In the genomic region with DNA sequence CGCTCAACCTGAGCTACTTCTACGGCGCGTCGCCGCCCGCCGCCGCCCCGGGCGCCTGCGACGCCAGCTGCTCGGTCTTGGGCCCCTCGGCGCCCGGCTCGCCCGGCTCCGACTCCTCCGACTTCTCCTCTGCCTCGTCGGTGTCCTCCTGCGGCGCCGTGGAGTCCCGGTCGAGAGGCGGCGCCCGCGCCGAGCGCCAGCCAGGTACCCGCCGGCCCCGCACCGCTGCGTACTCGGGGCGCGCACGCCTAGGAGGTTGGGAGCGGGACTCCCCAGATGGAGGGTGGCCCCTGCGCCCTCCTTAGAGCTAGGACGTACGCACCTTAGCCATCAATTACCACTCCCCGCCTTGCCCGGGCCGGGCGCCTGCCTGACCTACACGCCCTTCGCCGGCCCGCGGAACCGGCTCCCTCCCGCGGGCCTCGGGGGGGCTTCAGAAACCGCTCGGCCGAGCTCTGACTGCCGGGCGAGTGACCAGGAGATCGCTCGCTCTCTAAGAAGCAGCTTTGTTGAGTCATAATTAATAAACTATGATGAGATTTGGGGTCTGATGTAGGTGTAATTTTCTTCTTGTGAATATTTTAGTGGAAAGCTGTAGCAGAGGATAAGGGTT, we compare ENCODE assay signal across 1 cellular context.
TF ChIP-seq lines count a peak whose summit lies in the region.

No MANE protein-coding gene starts in this region.

TF ChIP-seq in K562, 482 proteins besides CTCF, POLR2A, EP300 and RAD21 (continued from another document and continues in another):
- TF ChIP-seq ZNF197 (CRISPR knock-in tag; IDR thresholded peaks at IDR 0.05; ENCODE audit: low read depth) (no peak), ZNF717 (CRISPR knock-in tag; IDR thresholded peaks at IDR 0.05) (no peak), PCBP2 (IDR thresholded peaks at IDR 0.05; ENCODE audit: low read depth, low read length, poor library complexity, severe bottlenecking) (no peak), RAD51 (IDR thresholded peaks at IDR 0.05; ENCODE audit: borderline replicate concordance, low read depth) (no peak), POLR3G (IDR thresholded peaks at IDR 0.05; ENCODE audit: extremely low read depth, insufficient read length, insufficient replicate concordance) (no peak), PTRF (tag; IDR thresholded peaks at IDR 0.05) (no peak), PURB (CRISPR knock-in tag; IDR thresholded peaks at IDR 0.05; ENCODE audit: low read depth) (no peak), CBFB (CRISPR knock-in tag; IDR thresholded peaks at IDR 0.05) (no peak), ASH1L (IDR thresholded peaks at IDR 0.05; ENCODE audit: borderline replicate concordance, low read depth, partially characterized antibody) (no peak), RBM39 (optimal IDR thresholded peaks at IDR 0.05; ENCODE audit: low read depth, low read length) (no peak), HMG20A (CRISPR knock-in tag; conservative IDR thresholded peaks at IDR 0.05) (no peak), SAFB (IDR thresholded peaks at IDR 0.05; ENCODE audit: borderline replicate concordance, low read depth, low read length) (0 out of 2 replicates have a peak, but pooled peaks have one; percentile 13), NCOR1 (IDR thresholded peaks at IDR 0.05) (no peak), NFE2L1 (tag; IDR thresholded peaks at IDR 0.05; ENCODE audit: borderline replicate concordance, low read depth) (no peak), L3MBTL2 (IDR thresholded peaks at IDR 0.05) (peak; percentile 42; the same call in 1 of the 2 replicates), RBM15 (IDR thresholded peaks at IDR 0.05; ENCODE audit: insufficient read depth, low read length) (no peak), MCM2 (IDR thresholded peaks at IDR 0.05; ENCODE audit: low read depth) (no peak), HNRNPLL (IDR thresholded peaks at IDR 0.05; ENCODE audit: low read depth, low read length, poor library complexity, severe bottlenecking) (peak; percentile 37), SMC3 (conservative IDR thresholded peaks at IDR 0.05; ENCODE audit: insufficient read depth, low read depth, low read length) (no peak), SIN3B (IDR thresholded peaks at IDR 0.05; ENCODE audit: low read depth) (no peak), CBFA2T2 (conservative IDR thresholded peaks at IDR 0.05) (no peak), ZNF174 (CRISPR knock-in tag; IDR thresholded peaks at IDR 0.05) (no peak), NCOA2 (IDR thresholded peaks at IDR 0.05; ENCODE audit: partially characterized antibody in 2 of 2) (no peak), MCM7 (IDR thresholded peaks at IDR 0.05) (no peak), MEF2D (tag; conservative IDR thresholded peaks at IDR 0.05; ENCODE audit: low read depth) (no peak), BRD9 (IDR thresholded peaks at IDR 0.05; ENCODE audit: low read depth, partially characterized antibody) (no peak), TAL1 (IDR thresholded peaks at IDR 0.05) (no peak), ZFPM2 (CRISPR knock-in tag; IDR thresholded peaks at IDR 0.05) (no peak), SMAD4 (CRISPR knock-in tag; conservative IDR thresholded peaks at IDR 0.05) (no peak; the same call in 1 of the 2 replicates), SPI1 (IDR thresholded peaks at IDR 0.05; ENCODE audit: borderline replicate concordance, low read depth, low read length) (no peak), TSC22D4 (tag; IDR thresholded peaks at IDR 0.05) (no peak), ZNF79 (CRISPR knock-in tag; IDR thresholded peaks at IDR 0.05; ENCODE audit: low read depth) (no peak)
- TF ChIP-seq, protein P1, sequence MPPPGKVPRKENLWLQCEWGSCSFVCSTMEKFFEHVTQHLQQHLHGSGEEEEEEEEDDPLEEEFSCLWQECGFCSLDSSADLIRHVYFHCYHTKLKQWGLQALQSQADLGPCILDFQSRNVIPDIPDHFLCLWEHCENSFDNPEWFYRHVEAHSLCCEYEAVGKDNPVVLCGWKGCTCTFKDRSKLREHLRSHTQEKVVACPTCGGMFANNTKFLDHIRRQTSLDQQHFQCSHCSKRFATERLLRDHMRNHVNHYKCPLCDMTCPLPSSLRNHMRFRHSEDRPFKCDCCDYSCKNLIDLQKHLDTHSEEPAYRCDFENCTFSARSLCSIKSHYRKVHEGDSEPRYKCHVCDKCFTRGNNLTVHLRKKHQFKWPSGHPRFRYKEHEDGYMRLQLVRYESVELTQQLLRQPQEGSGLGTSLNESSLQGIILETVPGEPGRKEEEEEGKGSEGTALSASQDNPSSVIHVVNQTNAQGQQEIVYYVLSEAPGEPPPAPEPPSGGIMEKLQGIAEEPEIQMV (tag; conservative IDR thresholded peaks at IDR 0.05; ENCODE audit: low read depth) = no peak
- TF ChIP-seq, protein P2, sequence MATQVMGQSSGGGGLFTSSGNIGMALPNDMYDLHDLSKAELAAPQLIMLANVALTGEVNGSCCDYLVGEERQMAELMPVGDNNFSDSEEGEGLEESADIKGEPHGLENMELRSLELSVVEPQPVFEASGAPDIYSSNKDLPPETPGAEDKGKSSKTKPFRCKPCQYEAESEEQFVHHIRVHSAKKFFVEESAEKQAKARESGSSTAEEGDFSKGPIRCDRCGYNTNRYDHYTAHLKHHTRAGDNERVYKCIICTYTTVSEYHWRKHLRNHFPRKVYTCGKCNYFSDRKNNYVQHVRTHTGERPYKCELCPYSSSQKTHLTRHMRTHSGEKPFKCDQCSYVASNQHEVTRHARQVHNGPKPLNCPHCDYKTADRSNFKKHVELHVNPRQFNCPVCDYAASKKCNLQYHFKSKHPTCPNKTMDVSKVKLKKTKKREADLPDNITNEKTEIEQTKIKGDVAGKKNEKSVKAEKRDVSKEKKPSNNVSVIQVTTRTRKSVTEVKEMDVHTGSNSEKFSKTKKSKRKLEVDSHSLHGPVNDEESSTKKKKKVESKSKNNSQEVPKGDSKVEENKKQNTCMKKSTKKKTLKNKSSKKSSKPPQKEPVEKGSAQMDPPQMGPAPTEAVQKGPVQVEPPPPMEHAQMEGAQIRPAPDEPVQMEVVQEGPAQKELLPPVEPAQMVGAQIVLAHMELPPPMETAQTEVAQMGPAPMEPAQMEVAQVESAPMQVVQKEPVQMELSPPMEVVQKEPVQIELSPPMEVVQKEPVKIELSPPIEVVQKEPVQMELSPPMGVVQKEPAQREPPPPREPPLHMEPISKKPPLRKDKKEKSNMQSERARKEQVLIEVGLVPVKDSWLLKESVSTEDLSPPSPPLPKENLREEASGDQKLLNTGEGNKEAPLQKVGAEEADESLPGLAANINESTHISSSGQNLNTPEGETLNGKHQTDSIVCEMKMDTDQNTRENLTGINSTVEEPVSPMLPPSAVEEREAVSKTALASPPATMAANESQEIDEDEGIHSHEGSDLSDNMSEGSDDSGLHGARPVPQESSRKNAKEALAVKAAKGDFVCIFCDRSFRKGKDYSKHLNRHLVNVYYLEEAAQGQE (CRISPR knock-in tag; IDR thresholded peaks at IDR 0.05; ENCODE audit: low read depth) = no peak
- TF ChIP-seq, protein P3, sequence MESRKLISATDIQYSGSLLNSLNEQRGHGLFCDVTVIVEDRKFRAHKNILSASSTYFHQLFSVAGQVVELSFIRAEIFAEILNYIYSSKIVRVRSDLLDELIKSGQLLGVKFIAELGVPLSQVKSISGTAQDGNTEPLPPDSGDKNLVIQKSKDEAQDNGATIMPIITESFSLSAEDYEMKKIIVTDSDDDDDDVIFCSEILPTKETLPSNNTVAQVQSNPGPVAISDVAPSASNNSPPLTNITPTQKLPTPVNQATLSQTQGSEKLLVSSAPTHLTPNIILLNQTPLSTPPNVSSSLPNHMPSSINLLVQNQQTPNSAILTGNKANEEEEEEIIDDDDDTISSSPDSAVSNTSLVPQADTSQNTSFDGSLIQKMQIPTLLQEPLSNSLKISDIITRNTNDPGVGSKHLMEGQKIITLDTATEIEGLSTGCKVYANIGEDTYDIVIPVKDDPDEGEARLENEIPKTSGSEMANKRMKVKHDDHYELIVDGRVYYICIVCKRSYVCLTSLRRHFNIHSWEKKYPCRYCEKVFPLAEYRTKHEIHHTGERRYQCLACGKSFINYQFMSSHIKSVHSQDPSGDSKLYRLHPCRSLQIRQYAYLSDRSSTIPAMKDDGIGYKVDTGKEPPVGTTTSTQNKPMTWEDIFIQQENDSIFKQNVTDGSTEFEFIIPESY (CRISPR knock-in tag; IDR thresholded peaks at IDR 0.05) = no peak
- TF ChIP-seq, protein P4, sequence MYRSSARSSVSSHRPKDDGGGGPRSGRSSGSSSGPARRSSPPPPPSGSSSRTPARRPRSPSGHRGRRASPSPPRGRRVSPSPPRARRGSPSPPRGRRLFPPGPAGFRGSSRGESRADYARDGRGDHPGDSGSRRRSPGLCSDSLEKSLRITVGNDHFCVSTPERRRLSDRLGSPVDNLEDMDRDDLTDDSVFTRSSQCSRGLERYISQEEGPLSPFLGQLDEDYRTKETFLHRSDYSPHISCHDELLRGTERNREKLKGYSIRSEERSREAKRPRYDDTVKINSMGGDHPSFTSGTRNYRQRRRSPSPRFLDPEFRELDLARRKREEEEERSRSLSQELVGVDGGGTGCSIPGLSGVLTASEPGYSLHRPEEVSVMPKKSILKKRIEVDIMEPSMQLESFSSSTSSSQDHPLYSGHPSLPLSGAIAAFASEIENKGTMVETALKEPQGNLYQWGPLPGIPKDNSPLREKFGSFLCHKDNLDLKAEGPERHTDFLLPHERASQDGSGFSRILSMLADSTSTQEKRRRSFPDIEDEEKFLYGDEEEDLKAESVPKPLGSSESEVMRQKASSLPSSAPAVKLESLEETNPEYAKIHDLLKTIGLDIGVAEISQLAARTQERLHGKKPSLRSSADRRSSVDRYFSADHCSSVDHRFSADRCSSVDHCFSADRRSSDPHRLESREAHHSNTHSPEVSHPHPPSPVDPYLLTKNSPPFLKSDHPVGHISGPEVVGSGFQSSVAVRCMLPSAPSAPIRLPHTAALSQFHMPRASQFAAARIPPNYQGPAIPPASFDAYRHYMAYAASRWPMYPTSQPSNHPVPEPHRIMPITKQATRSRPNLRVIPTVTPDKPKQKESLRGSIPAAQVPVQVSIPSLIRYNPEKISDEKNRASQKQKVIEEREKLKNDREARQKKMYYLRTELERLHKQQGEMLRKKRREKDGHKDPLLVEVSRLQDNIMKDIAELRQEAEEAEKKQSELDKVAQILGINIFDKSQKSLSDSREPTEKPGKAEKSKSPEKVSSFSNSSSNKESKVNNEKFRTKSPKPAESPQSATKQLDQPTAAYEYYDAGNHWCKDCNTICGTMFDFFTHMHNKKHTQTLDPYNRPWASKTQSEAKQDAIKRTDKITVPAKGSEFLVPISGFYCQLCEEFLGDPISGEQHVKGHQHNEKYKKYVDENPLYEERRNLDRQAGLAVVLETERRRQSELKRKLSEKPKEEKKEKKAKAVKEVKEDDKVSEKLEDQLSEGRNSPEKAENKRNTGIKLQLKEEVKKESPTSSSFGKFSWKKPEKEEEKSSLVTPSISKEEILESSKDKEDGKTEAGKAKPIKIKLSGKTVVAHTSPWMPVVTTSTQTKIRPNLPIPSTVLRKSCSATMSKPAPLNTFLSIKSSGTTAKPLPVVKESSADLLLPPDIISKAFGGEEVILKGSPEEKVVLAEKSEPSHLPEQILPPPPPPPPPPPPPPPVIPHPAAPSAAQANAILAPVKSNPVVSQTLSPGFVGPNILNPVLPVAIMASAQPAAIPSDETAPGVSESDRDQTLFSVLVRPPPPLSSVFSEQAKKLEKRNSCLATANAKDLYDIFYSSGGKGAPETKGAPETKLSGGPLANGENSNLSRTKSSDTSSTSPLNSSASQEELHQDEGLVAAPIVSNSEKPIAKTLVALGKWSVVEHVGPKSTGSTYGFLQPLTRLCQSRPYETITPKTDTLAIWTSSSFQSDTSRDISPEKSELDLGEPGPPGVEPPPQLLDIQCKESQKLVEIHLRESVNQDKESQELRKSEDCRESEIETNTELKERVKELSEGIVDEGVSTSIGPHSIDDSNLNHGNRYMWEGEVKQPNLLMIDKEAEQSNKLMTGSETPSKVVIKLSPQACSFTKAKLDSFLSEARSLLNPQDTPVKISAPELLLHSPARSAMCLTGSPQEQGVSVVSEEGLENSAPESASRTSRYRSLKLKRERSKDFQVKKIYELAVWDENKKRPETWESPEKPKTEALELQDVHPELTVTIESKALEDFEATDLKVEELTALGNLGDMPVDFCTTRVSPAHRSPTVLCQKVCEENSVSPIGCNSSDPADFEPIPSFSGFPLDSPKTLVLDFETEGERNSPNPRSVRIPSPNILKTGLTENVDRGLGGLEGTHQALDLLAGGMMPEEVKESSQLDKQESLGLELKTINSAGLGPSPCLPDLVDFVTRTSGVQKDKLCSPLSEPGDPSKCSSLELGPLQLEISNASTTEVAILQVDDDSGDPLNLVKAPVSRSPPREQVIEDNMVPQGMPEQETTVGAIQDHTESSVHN (IDR thresholded peaks at IDR 0.05; ENCODE audit: borderline replicate concordance in 1 of 2, low read depth in 1 of 2) = no peak
- TF ChIP-seq, protein P5, sequence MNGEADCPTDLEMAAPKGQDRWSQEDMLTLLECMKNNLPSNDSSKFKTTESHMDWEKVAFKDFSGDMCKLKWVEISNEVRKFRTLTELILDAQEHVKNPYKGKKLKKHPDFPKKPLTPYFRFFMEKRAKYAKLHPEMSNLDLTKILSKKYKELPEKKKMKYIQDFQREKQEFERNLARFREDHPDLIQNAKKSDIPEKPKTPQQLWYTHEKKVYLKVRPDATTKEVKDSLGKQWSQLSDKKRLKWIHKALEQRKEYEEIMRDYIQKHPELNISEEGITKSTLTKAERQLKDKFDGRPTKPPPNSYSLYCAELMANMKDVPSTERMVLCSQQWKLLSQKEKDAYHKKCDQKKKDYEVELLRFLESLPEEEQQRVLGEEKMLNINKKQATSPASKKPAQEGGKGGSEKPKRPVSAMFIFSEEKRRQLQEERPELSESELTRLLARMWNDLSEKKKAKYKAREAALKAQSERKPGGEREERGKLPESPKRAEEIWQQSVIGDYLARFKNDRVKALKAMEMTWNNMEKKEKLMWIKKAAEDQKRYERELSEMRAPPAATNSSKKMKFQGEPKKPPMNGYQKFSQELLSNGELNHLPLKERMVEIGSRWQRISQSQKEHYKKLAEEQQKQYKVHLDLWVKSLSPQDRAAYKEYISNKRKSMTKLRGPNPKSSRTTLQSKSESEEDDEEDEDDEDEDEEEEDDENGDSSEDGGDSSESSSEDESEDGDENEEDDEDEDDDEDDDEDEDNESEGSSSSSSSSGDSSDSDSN (IDR thresholded peaks at IDR 0.05; ENCODE audit: borderline replicate concordance in 1 of 2, low read depth in 2 of 2, low read length in 2 of 2) = peak in 1 of 2 experiments; percentile 87; a peak in 2 of 4 replicates
- TF ChIP-seq, protein P6, sequence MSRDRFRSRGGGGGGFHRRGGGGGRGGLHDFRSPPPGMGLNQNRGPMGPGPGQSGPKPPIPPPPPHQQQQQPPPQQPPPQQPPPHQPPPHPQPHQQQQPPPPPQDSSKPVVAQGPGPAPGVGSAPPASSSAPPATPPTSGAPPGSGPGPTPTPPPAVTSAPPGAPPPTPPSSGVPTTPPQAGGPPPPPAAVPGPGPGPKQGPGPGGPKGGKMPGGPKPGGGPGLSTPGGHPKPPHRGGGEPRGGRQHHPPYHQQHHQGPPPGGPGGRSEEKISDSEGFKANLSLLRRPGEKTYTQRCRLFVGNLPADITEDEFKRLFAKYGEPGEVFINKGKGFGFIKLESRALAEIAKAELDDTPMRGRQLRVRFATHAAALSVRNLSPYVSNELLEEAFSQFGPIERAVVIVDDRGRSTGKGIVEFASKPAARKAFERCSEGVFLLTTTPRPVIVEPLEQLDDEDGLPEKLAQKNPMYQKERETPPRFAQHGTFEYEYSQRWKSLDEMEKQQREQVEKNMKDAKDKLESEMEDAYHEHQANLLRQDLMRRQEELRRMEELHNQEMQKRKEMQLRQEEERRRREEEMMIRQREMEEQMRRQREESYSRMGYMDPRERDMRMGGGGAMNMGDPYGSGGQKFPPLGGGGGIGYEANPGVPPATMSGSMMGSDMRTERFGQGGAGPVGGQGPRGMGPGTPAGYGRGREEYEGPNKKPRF (IDR thresholded peaks at IDR 0.05; ENCODE audit: low read depth, low read length) = no peak
- TF ChIP-seq, protein P7, sequence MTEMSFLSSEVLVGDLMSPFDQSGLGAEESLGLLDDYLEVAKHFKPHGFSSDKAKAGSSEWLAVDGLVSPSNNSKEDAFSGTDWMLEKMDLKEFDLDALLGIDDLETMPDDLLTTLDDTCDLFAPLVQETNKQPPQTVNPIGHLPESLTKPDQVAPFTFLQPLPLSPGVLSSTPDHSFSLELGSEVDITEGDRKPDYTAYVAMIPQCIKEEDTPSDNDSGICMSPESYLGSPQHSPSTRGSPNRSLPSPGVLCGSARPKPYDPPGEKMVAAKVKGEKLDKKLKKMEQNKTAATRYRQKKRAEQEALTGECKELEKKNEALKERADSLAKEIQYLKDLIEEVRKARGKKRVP (CRISPR knock-in tag; IDR thresholded peaks at IDR 0.05) = no peak
